In the genomic region with DNA sequence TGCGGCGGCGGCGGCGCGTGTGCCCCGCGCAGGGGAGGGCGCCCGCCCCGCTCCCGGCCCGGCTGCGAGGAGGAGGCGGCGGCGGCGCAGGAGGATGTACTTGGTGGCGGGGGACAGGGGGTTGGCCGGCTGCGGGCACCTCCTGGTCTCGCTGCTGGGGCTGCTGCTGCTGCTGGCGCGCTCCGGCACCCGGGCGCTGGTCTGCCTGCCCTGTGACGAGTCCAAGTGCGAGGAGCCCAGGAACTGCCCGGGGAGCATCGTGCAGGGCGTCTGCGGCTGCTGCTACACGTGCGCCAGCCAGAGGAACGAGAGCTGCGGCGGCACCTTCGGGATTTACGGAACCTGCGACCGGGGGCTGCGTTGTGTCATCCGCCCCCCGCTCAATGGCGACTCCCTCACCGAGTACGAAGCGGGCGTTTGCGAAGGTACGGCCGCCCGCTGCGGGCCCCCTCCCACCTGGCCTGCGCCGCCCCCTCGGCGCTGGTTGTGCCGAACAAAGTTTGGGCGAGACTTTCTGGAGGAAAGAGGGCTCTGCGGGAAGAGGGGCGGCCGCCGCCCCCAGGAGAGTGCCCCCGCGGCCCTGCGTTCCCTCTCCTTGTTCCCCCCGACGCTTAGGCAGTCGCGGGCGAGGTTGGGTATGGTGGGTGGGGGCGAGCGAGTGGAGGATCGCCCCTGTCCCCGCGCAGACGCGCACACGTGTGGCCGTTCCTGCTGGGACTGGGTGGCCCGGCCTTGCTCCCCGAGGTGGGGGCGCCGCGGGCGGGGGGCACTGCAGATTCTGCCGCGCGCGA, we compare ENCODE assay signal across 8 cellular contexts. TPM values are rescaled to one million over a fixed set of nuclear protein-coding genes. Genes with fewer than 3 reads are reported as not detected.
DNase-seq lines count a peak whose midpoint lies in the region; ATAC-seq and TF ChIP-seq lines count a peak whose summit lies in the region.

No MANE protein-coding gene starts in this region.

- in situ Hi-C loops in gastrocnemius medialis (cut with MboI; ENCODE audit: low sequenced_read_pairs in 4 of 4), result loop anchor here (10.0 kb wide), 1 partner anchor 148 kb away; no protein-coding TSS in a partner anchor

- peak; percentile 30 for ATAC-seq in HG02571 (IDR thresholded peaks at IDR 0.05; ENCODE audit: unreplicated experiment)
- peak; percentile 55 for ATAC-seq in activated naive CD8-positive, alpha-beta T cell treated with anti-CD3 and anti-CD28 coated beads, Interleukin-2, amount 10 ng/mL, durations not matched to agents 7 days and 5 days (ENCODE audit: low read depth)
- peak; percentile 15 to 21 for ATAC-seq in gastrocnemius medialis

- peaks cover 48% of the 10 kb centered on the region for H3K27me3 Mint-ChIP-seq in activated naive CD8-positive, alpha-beta T cell treated with anti-CD3 and anti-CD28 coated beads, Interleukin-2, amount 10 ng/mL, durations not matched to agents 7 days and 5 days

- H3K27me3 ChIP-seq in PC-9 (ENCODE audit: insufficient read depth, low read depth) (no peaks in the 10 kb centered on the region), gastrocnemius medialis (no peaks in the 10 kb centered on the region)

- H3K27ac Mint-ChIP-seq in activated naive CD8-positive, alpha-beta T cell treated with anti-CD3 and anti-CD28 coated beads, Interleukin-2, amount 10 ng/mL, durations not matched to agents 7 days and 5 days, result no peak overlapping the region

- H3K4me1 ChIP-seq in PC-9 (replicated peaks; ENCODE audit: insufficient read depth) (peaks cover 62% of the 10 kb centered on the region), gastrocnemius medialis (peaks cover 39 to 40% of the 10 kb centered on the region in 2 donors)

- peaks cover 22% of the 10 kb centered on the region for H3K4me1 Mint-ChIP-seq in activated naive CD8-positive, alpha-beta T cell treated with anti-CD3 and anti-CD28 coated beads, Interleukin-2, amount 10 ng/mL, durations not matched to agents 7 days and 5 days

- TF ChIP-seq POLR2A in gastrocnemius medialis (IDR thresholded peaks at IDR 0.05), result no peak

- intact Hi-C loops in PC-9 (cut with micrococcal nuclease; ENCODE audit: unreplicated experiment), result loop anchor here (5.0 to 10.0 kb wide), 3 partner anchors 206 to 482 kb away; no protein-coding TSS in a partner anchor
- intact Hi-C loops in gastrocnemius medialis (cut with DNase I; ENCODE audit: low total_unique reads), result loop anchor here (5.0 kb wide), 1 partner anchor 101 kb away; no protein-coding TSS in a partner anchor

- no peaks in the 10 kb centered on the region for H3K36me3 ChIP-seq in PC-9 (ENCODE audit: low read depth)
- H3K36me3 ChIP-seq in gastrocnemius medialis, result no peaks in the 10 kb centered on the region

- H2AFZ ChIP-seq in PC-9, result peak overlapping the region; percentile 72

- H3K9me3 ChIP-seq in PC-9 (ENCODE audit: insufficient read depth, low read depth) (no peaks in the 10 kb centered on the region), gastrocnemius medialis (no peaks in the 10 kb centered on the region)

- no peaks in the 10 kb centered on the region for H3K9me2 ChIP-seq in PC-9 (ENCODE audit: insufficient read depth)

- no peaks in the 10 kb centered on the region for H3K36me3 Mint-ChIP-seq in activated naive CD8-positive, alpha-beta T cell treated with anti-CD3 and anti-CD28 coated beads, Interleukin-2, amount 10 ng/mL, durations not matched to agents 7 days and 5 days

- peak overlapping the region; percentile 75 for H3K4me3 Mint-ChIP-seq in activated naive CD8-positive, alpha-beta T cell treated with anti-CD3 and anti-CD28 coated beads, Interleukin-2, amount 10 ng/mL, durations not matched to agents 7 days and 5 days

- peak overlapping the region; percentile 67 for H3K4me3 ChIP-seq in PC-9
- peak overlapping the region; percentile 82 to 95 (median 90) for H3K4me3 ChIP-seq in gastrocnemius medialis

- POLR2A ChIA-PET in PC-9 (lab: Charles Lee; ENCODE audit: unreplicated experiment), result interaction anchor here (0.6 to 1.0 kb wide), 4 partner anchors 11 to 103 kb away, joined by 5 to 9 read pairs (median 6); no protein-coding TSS in a partner anchor
- POLR2A ChIA-PET in activated naive CD8-positive, alpha-beta T cell treated with anti-CD3 and anti-CD28 coated beads, Interleukin-2, amount 10 ng/mL, durations not matched to agents 7 days and 5 days (lab: Charles Lee), result interaction anchor here (1.7 kb wide), 1 partner anchor 110 kb away, joined by 3 read pairs; no protein-coding TSS in a partner anchor

- CTCF ChIA-PET in PC-9 (lab: Charles Lee), result interaction anchor here (0.5 to 2.6 kb wide), 2 partner anchors 22 to 104 kb away, joined by 9 to 15 read pairs; no protein-coding TSS in a partner anchor

- peaks cover 65% of the 10 kb centered on the region for H3K79me2 ChIP-seq in PC-9 (ENCODE audit: low read depth)

- peaks cover 22% of the 10 kb centered on the region; the same call in 1 of the 2 replicates for H3F3A ChIP-seq in PC-9 (ENCODE audit: insufficient read depth, low read depth)

- peak overlapping the region; percentile 60 for H3K27ac ChIP-seq in PC-9
- H3K27ac ChIP-seq in gastrocnemius medialis, result peak overlapping the region; percentile 81 to 97 (median 84)

- no TSS peak for BruUV-seq in PC-9 (replicated peaks; lab: Mats Ljungman, UMichigan)

- H4K20me1 ChIP-seq in PC-9 (ENCODE audit: insufficient read depth), result peaks cover 14% of the 10 kb centered on the region

- peak; percentile 75 for DNase-seq in DMS 273 (lab: John Stamatoyannopoulos, UW; ENCODE audit: unreplicated experiment)
- no peak for DNase-seq in DMS 273 treated with DMSO at 0.1 percent for 48 hours (lab: John Stamatoyannopoulos, UW)
- peak in 1 of 2 experiments; percentile 44 for DNase-seq in PC-9
- peak; percentile 67 for DNase-seq in activated naive CD8-positive, alpha-beta T cell treated with anti-CD3 and anti-CD28 coated beads, Interleukin-2, amount 10 ng/mL, durations not matched to agents 7 days and 5 days
- DNase-seq in hypothalamus (lab: John Stamatoyannopoulos, UW), result peak in 29 of 51 donors; percentile 11 to 57 (median 33)
- peak; percentile 20 to 38 for DNase-seq in gastrocnemius medialis
- no peak for DNase-seq in NCI-H128 (lab: John Stamatoyannopoulos, UW; ENCODE audit: unreplicated experiment)

- TF ChIP-seq CTCF in PC-9 (conservative IDR thresholded peaks at IDR 0.05), result no peak
- TF ChIP-seq CTCF in gastrocnemius medialis (IDR thresholded peaks at IDR 0.05 in 4 of 5, conservative IDR thresholded peaks at IDR 0.05 in 1 of 5), result no peak

- peak overlapping the region; percentile 86 for H3K4me2 ChIP-seq in PC-9

- H3K9me3 Mint-ChIP-seq in activated naive CD8-positive, alpha-beta T cell treated with anti-CD3 and anti-CD28 coated beads, Interleukin-2, amount 10 ng/mL, durations not matched to agents 7 days and 5 days, result no peaks in the 10 kb centered on the region

RNA-seq across cellular contexts. Expression of a gene that starts 0.8 kb away (rescaled TPM):
- 133 and 154 TPM in 2 replicates for total RNA-seq in PC-9 (2021)
- total RNA-seq in activated naive CD8-positive, alpha-beta T cell treated with anti-CD3 and anti-CD28 coated beads, Interleukin-2, amount 10 ng/mL, durations not matched to agents 7 days and 5 days, result 1 to 10 TPM; 3.2 to 3.5 TPM
- 100 to 1,000 TPM in 2 of 4 donors, 10 to 100 TPM in 2; 93.2 to 194 (median 119) TPM for total RNA-seq in gastrocnemius medialis

Comparison
In these comparisons a context has a peak if more than half of its experiments do, and no peak if none do; other contexts are left out.
1. DNase-seq: peak in DMS 273 (single experiment), activated naive CD8-positive, alpha-beta T cell treated with anti-CD3 and anti-CD28 coated beads, Interleukin-2, amount 10 ng/mL, durations not matched to agents 7 days and 5 days (single experiment), hypothalamus (29 of 51) and gastrocnemius medialis (2 of 2); none in DMS 273 treated with DMSO at 0.1 percent for 48 hours (single experiment) and NCI-H128 (single experiment).
2. RNA of a gene that starts 0.8 kb away (total RNA-seq): 93.2 to 194 TPM in gastrocnemius medialis and 133 to 154 TPM in PC-9; 3.2 to 3.5 TPM in activated naive CD8-positive, alpha-beta T cell treated with anti-CD3 and anti-CD28 coated beads, Interleukin-2, amount 10 ng/mL, durations not matched to agents 7 days and 5 days; every median in the first group is over 10 times any median in the second.
3. Peak in every context shown above with its lines, with median percentiles within 50 percentile points of each other: ATAC-seq.